Comparison of ENCODE assay signal across 31 cellular contexts in genomic region chr17:15301845-15302244, GRCh38. TPM values are rescaled to one million over a fixed set of nuclear protein-coding genes. Genes with fewer than 3 reads are reported as not detected.
"Had no signal": no experiment of that assay in that cellular context is flagged by ENCODE, and none has a peak within 500 bp of the region (broad histone marks: within the 10 kb centered on the region; RNA-seq: fewer than 3 reads in every experiment).

No MANE protein-coding gene starts in this region.

- H3K79me2 ChIP-seq: parathyroid adenoma had no signal

- H3K27me3 ChIP-seq: ovary, right atrium auricular region, right lobe of liver, sigmoid colon, suprapubic skin, testis, tibial artery, transverse colon, upper lobe of right lung, uterus had no signal

- H3K36me3 ChIP-seq: ovary, right atrium auricular region, right lobe of liver, sigmoid colon, suprapubic skin, tibial artery, transverse colon, upper lobe of right lung, uterus had no signal

- H3K4me1 ChIP-seq: parathyroid adenoma, right atrium auricular region, right lobe of liver, suprapubic skin, testis had no signal

- H3K27me3 Mint-ChIP-seq: stimulated activated naive CD8-positive, alpha-beta T cell treated with anti-CD3 and anti-CD28 coated beads, Interleukin-15, amount 100 ng/mL, for 72 hours had no signal

- ATAC-seq: naive thymus-derived CD4-positive, alpha-beta T cell; natural killer cell; right lobe of liver; stimulated activated memory B cell treated with anti-CD40 and anti-IgM and Interleukin-4, amounts not matched to agents 10 μg/mL and 1 μg/mL and 100 μg/mL, for 72 hours; stimulated activated naive CD8-positive, alpha-beta T cell treated with anti-CD3 and anti-CD28 coated beads, Interleukin-15, amount 100 ng/mL, for 72 hours; stimulated activated naive CD8-positive, alpha-beta T cell treated with anti-CD3 and anti-CD28 coated beads, Interleukin-15, Interleukin-2, amounts not matched to agents 100 U/mL and 50 U/mL, for 24 hours; upper lobe of right lung had no signal

- H3K4me3 Mint-ChIP-seq: naive thymus-derived CD4-positive, alpha-beta T cell; natural killer cell; nephron; neural crest cell; stimulated activated memory B cell treated with anti-CD40 and anti-IgM and Interleukin-4, amounts not matched to agents 10 μg/mL and 1 μg/mL and 100 μg/mL, for 72 hours; stimulated activated naive CD8-positive, alpha-beta T cell treated with anti-CD3 and anti-CD28 coated beads, Interleukin-15, amount 100 ng/mL, for 72 hours; type B pancreatic cell had no signal

- H3K4me3 ChIP-seq: ovary, right atrium auricular region, right lobe of liver, sigmoid colon, skin epidermis, suprapubic skin, testis, tibial artery, transverse colon, upper lobe of right lung, uterus had no signal

- DNase-seq: naive thymus-derived CD4-positive, alpha-beta T cell; natural killer cell; occipital lobe; ovary; posterior cingulate gyrus; retina; right lobe of liver; sigmoid colon; stimulated activated CD4-positive, alpha-beta T cell treated with anti-CD3 and anti-CD28 coated beads, Interleukin-15, amount 100 ng/mL, for 24 hours; stimulated activated CD4-positive, alpha-beta T cell treated with anti-CD3 and anti-CD28 coated beads, Interleukin-4, amount 100 ng/mL, for 1 hour; stimulated activated CD4-positive, alpha-beta T cell treated with anti-CD3 and anti-CD28 coated beads, Interleukin-4, amount 100 ng/mL, for 4 hours; stimulated activated CD8-positive, alpha-beta memory T cell treated with anti-CD3 and anti-CD28 coated beads, Interleukin-4, amount 100 ng/mL, for 48 hours; stimulated activated naive CD4-positive, alpha-beta T cell; stimulated activated naive CD8-positive, alpha-beta T cell treated with anti-CD3 and anti-CD28 coated beads, Interleukin-15, amount 100 ng/mL, for 72 hours; stimulated activated naive CD8-positive, alpha-beta T cell treated with anti-CD3 and anti-CD28 coated beads, Interleukin-15, Interleukin-2, amounts not matched to agents 100 U/mL and 50 U/mL, for 24 hours; substantia nigra; testis; tibial artery; transverse colon; upper lobe of right lung; uterus had no signal

- H3K9ac ChIP-seq: parathyroid adenoma had no signal

- H3K27ac ChIP-seq: ovary, parathyroid adenoma, right atrium auricular region, right lobe of liver, skin epidermis, suprapubic skin, testis, tibial artery, transverse colon, upper lobe of right lung, uterus had no signal

- H3K9me3 Mint-ChIP-seq: natural killer cell; nephron; stimulated activated memory B cell treated with anti-CD40 and anti-IgM and Interleukin-4, amounts not matched to agents 10 μg/mL and 1 μg/mL and 100 μg/mL, for 72 hours; stimulated activated naive CD8-positive, alpha-beta T cell treated with anti-CD3 and anti-CD28 coated beads, Interleukin-15, amount 100 ng/mL, for 72 hours; type B pancreatic cell had no signal

- H2AFZ ChIP-seq: parathyroid adenoma had no signal

- H3K27ac Mint-ChIP-seq: natural killer cell; progenitor cell of endocrine pancreas; stimulated activated memory B cell treated with anti-CD40 and anti-IgM and Interleukin-4, amounts not matched to agents 10 μg/mL and 1 μg/mL and 100 μg/mL, for 72 hours; stimulated activated naive CD8-positive, alpha-beta T cell treated with anti-CD3 and anti-CD28 coated beads, Interleukin-15, amount 100 ng/mL, for 72 hours; type B pancreatic cell had no signal

- H3K36me3 Mint-ChIP-seq: naive thymus-derived CD4-positive, alpha-beta T cell; natural killer cell; stimulated activated memory B cell treated with anti-CD40 and anti-IgM and Interleukin-4, amounts not matched to agents 10 μg/mL and 1 μg/mL and 100 μg/mL, for 72 hours; type B pancreatic cell had no signal

- H3K4me1 Mint-ChIP-seq: naive thymus-derived CD4-positive, alpha-beta T cell; natural killer cell; stimulated activated memory B cell treated with anti-CD40 and anti-IgM and Interleukin-4, amounts not matched to agents 10 μg/mL and 1 μg/mL and 100 μg/mL, for 72 hours; stimulated activated naive CD8-positive, alpha-beta T cell treated with anti-CD3 and anti-CD28 coated beads, Interleukin-15, amount 100 ng/mL, for 72 hours had no signal

- H3K9me3 ChIP-seq: ovary, right atrium auricular region, right lobe of liver, sigmoid colon, suprapubic skin, testis, tibial artery, transverse colon, upper lobe of right lung, uterus had no signal

RNA-seq across cellular contexts. Expression of gene PMP22, which starts 36.7 kb away (rescaled TPM):
- polyA plus RNA-seq: naive thymus-derived CD4-positive, alpha-beta T cell had no signal

RNA-seq across cellular contexts. Expression of gene TEKT3, which starts 39.6 kb away (rescaled TPM):
- total RNA-seq: pulmonary artery endothelial cell, right atrium auricular region, right lobe of liver, suprapubic skin, upper lobe of right lung had no signal
- polyA plus RNA-seq: naive thymus-derived CD4-positive, alpha-beta T cell had no signal
